Comparison of ENCODE assay signal across 15 cellular contexts in genomic region chr10:74114041-74114448, GRCh38. TPM values are rescaled to one million over a fixed set of nuclear protein-coding genes. Genes with fewer than 3 reads are reported as not detected.
DNase-seq lines count a peak whose midpoint lies in the region; ATAC-seq and TF ChIP-seq lines count a peak whose summit lies in the region.
"Had no signal": no experiment of that assay in that cellular context is flagged by ENCODE, and none has a peak within 500 bp of the region (broad histone marks: within the 10 kb centered on the region; RNA-seq: fewer than 3 reads in every experiment).

No MANE protein-coding gene starts in this region.

- 40 to 74% methylated on average over 12 of the region's 12 CpGs for WGBS in testis, 2 donors

- intact Hi-C loops in activated CD4-positive, alpha-beta memory T cell treated with anti-CD3 and anti-CD28 coated beads for 36 hours (cut with micrococcal nuclease) = no loop called here
- intact Hi-C loops in testis (cut with DNase I; ENCODE audit: low total_unique reads) = no loop called here

- no peak for TF ChIP-seq POLR2A in testis (IDR thresholded peaks at IDR 0.05)

- H3K4me1 Mint-ChIP-seq in activated CD4-positive, alpha-beta memory T cell treated with anti-CD3 and anti-CD28 coated beads, Interleukin-2, amount 10 ng/mL, durations not matched to agents 7 days and 5 days = peaks cover 10% of the 10 kb centered on the region
- peaks cover 9% of the 10 kb centered on the region for H3K4me1 Mint-ChIP-seq in activated CD4-positive, alpha-beta memory T cell treated with anti-CD3 and anti-CD28 coated beads for 36 hours (ENCODE audit: low read depth)
- peaks cover 2% of the 10 kb centered on the region for H3K4me1 Mint-ChIP-seq in memory B cell
- H3K4me1 Mint-ChIP-seq: WTC11 had no signal

- no peaks in the 10 kb centered on the region for H3K9me3 Mint-ChIP-seq in activated CD4-positive, alpha-beta memory T cell treated with anti-CD3 and anti-CD28 coated beads, Interleukin-2, amount 10 ng/mL, durations not matched to agents 7 days and 5 days
- H3K9me3 Mint-ChIP-seq in activated CD4-positive, alpha-beta memory T cell treated with anti-CD3 and anti-CD28 coated beads for 36 hours = no peaks in the 10 kb centered on the region
- no peaks in the 10 kb centered on the region for H3K9me3 Mint-ChIP-seq in memory B cell
- H3K9me3 Mint-ChIP-seq: WTC11 had no signal

- no peaks in the 10 kb centered on the region for H3K27me3 Mint-ChIP-seq in activated CD4-positive, alpha-beta memory T cell treated with anti-CD3 and anti-CD28 coated beads, Interleukin-2, amount 10 ng/mL, durations not matched to agents 7 days and 5 days
- no peaks in the 10 kb centered on the region for H3K27me3 Mint-ChIP-seq in activated CD4-positive, alpha-beta memory T cell treated with anti-CD3 and anti-CD28 coated beads for 36 hours
- H3K27me3 Mint-ChIP-seq in memory B cell = no peaks in the 10 kb centered on the region

- no peak for TF ChIP-seq CTCF in coronary artery (IDR thresholded peaks at IDR 0.05)
- no peak for TF ChIP-seq CTCF in testis (IDR thresholded peaks at IDR 0.05)

- no peaks in the 10 kb centered on the region for H3K27me3 ChIP-seq in testis
- H3K27me3 ChIP-seq: gastrocnemius medialis had no signal

- H3K36me3 Mint-ChIP-seq in activated CD4-positive, alpha-beta memory T cell treated with anti-CD3 and anti-CD28 coated beads, Interleukin-2, amount 10 ng/mL, durations not matched to agents 7 days and 5 days (ENCODE audit: low read depth) = peaks cover 94% of the 10 kb centered on the region
- H3K36me3 Mint-ChIP-seq in activated CD4-positive, alpha-beta memory T cell treated with anti-CD3 and anti-CD28 coated beads for 36 hours = peaks cover 46% of the 10 kb centered on the region
- H3K36me3 Mint-ChIP-seq in memory B cell = peaks cover 48% of the 10 kb centered on the region

- peaks cover 14% of the 10 kb centered on the region for H3K4me1 ChIP-seq in testis
- H3K4me1 ChIP-seq: HAP-1 had no signal

- CTCF ChIA-PET in activated CD4-positive, alpha-beta memory T cell treated with anti-CD3 and anti-CD28 coated beads, Interleukin-2, amount 10 ng/mL, durations not matched to agents 7 days and 5 days (lab: Charles Lee) = interaction anchor here (0.9 kb wide), 1 partner anchor 227 kb away, joined by 3 read pairs; no protein-coding TSS in a partner anchor
- CTCF ChIA-PET in activated CD4-positive, alpha-beta memory T cell treated with anti-CD3 and anti-CD28 coated beads for 36 hours (lab: Charles Lee) = interaction anchor here (1.2 to 1.4 kb wide), 2 partner anchors 10 to 173 kb away, joined by 3 to 4 read pairs; no protein-coding TSS in a partner anchor

- peak overlapping the region; percentile 49 to 54 for H3K27ac ChIP-seq in coronary artery
- peak overlapping the region in 1 of 2 donors; percentile 8 for H3K27ac ChIP-seq in testis

- no peak for DNase-seq in activated CD4-positive, alpha-beta memory T cell treated with anti-CD3 and anti-CD28 coated beads, Interleukin-2, amount 10 ng/mL, durations not matched to agents 7 days and 5 days
- no peak for DNase-seq in activated CD4-positive, alpha-beta memory T cell treated with anti-CD3 and anti-CD28 coated beads for 36 hours
- no peak for DNase-seq in coronary artery (ENCODE audit: low spot score)
- no peak for DNase-seq in memory B cell (ENCODE audit: low spot score in 2 of 2)
- peak; percentile 75 for DNase-seq in testis
- no peak for DNase-seq in stimulated activated naive CD4-positive, alpha-beta T cell treated with Interleukin-2 at 50 U/mL for 16 hours (lab: John Stamatoyannopoulos, UW)
- DNase-seq: 8988T; cerebellar nuclear complex; gastrocnemius medialis; NCI-H1105 treated with DMSO at 0.1 percent for 48 hours; stimulated activated CD4-positive, alpha-beta T cell treated with anti-CD3 and anti-CD28 coated beads, Interleukin-4, amount 100 ng/mL, for 4 hours had no signal

- no peaks in the 10 kb centered on the region for H3K9me3 ChIP-seq in testis
- H3K9me3 ChIP-seq: gastrocnemius medialis, HAP-1 had no signal

- no peak overlapping the region for H3K4me3 ChIP-seq in coronary artery
- H3K4me3 ChIP-seq in testis = no peak overlapping the region
- H3K4me3 ChIP-seq: gastrocnemius medialis, HAP-1 had no signal

- H3K4me3 Mint-ChIP-seq in activated CD4-positive, alpha-beta memory T cell treated with anti-CD3 and anti-CD28 coated beads, Interleukin-2, amount 10 ng/mL, durations not matched to agents 7 days and 5 days = no peak overlapping the region
- no peak overlapping the region for H3K4me3 Mint-ChIP-seq in activated CD4-positive, alpha-beta memory T cell treated with anti-CD3 and anti-CD28 coated beads for 36 hours
- H3K4me3 Mint-ChIP-seq in memory B cell = no peak overlapping the region
- H3K4me3 Mint-ChIP-seq: WTC11 had no signal

- ATAC-seq in memory B cell (ENCODE audit: low read depth) = no peak
- no peak for ATAC-seq in GM18909 (IDR thresholded peaks at IDR 0.05; ENCODE audit: poor library complexity, unreplicated experiment)
- ATAC-seq in HG03108 (IDR thresholded peaks at IDR 0.05; ENCODE audit: unreplicated experiment) = no peak
- ATAC-seq: gastrocnemius medialis, WTC11 had no signal

- POLR2A ChIA-PET in activated CD4-positive, alpha-beta memory T cell treated with anti-CD3 and anti-CD28 coated beads, Interleukin-2, amount 10 ng/mL, durations not matched to agents 7 days and 5 days (lab: Charles Lee) = interaction anchor here (1.5 kb wide), 1 partner anchor 21 kb away, joined by 6 read pairs; no protein-coding TSS in a partner anchor
- POLR2A ChIA-PET in activated CD4-positive, alpha-beta memory T cell treated with anti-CD3 and anti-CD28 coated beads for 36 hours (lab: Charles Lee) = no interaction called here

- no peaks in the 10 kb centered on the region for H3K36me3 ChIP-seq in testis (ENCODE audit: low read depth, missing control alignments)

- H3K27ac Mint-ChIP-seq in activated CD4-positive, alpha-beta memory T cell treated with anti-CD3 and anti-CD28 coated beads, Interleukin-2, amount 10 ng/mL, durations not matched to agents 7 days and 5 days = peak overlapping the region; percentile 26
- H3K27ac Mint-ChIP-seq in activated CD4-positive, alpha-beta memory T cell treated with anti-CD3 and anti-CD28 coated beads for 36 hours = no peak overlapping the region
- H3K27ac Mint-ChIP-seq in memory B cell = peak overlapping the region; percentile 15
- H3K27ac Mint-ChIP-seq: WTC11 had no signal

RNA-seq across cellular contexts. Expression of gene AP3M1, which starts 36.6 kb away (rescaled TPM):
- total RNA-seq in activated CD4-positive, alpha-beta memory T cell treated with anti-CD3 and anti-CD28 coated beads, Interleukin-2, amount 10 ng/mL, durations not matched to agents 7 days and 5 days = 10 to 100 TPM; 41.8 to 42.2 TPM
- 10 to 100 TPM; 43.1 to 43.9 TPM for total RNA-seq in activated CD4-positive, alpha-beta memory T cell treated with anti-CD3 and anti-CD28 coated beads for 36 hours
- total RNA-seq in testis = 10 to 100 TPM; 38.6 to 44.4 TPM
- 32.0 TPM for polyA plus RNA-seq in testis (ENCODE audit: insufficient read depth, low read depth, low replicate concordance)

RNA-seq across cellular contexts. Expression of gene ADK, which starts 37.0 kb away (rescaled TPM):
- 10 to 100 TPM; 29.3 to 31.8 TPM for total RNA-seq in activated CD4-positive, alpha-beta memory T cell treated with anti-CD3 and anti-CD28 coated beads, Interleukin-2, amount 10 ng/mL, durations not matched to agents 7 days and 5 days
- total RNA-seq in activated CD4-positive, alpha-beta memory T cell treated with anti-CD3 and anti-CD28 coated beads for 36 hours = 10 to 100 TPM; 52.8 to 54.4 TPM
- 10 to 100 TPM; 55.3 to 61.8 TPM for total RNA-seq in testis
- polyA plus RNA-seq in testis (ENCODE audit: insufficient read depth, low read depth, low replicate concordance) = 23.3 TPM
